ENCODE assay signal across 11 cellular contexts in genomic region chr3:63576826-63577225, GRCh38.
DNase-seq lines count a peak whose midpoint lies in the region; TF ChIP-seq lines count a peak whose summit lies in the region.
"Had no signal": no experiment of that assay in that cellular context is flagged by ENCODE, and none has a peak within 500 bp of the region (broad histone marks: within the 10 kb centered on the region; RNA-seq: fewer than 3 reads in every experiment).

No MANE protein-coding gene starts in this region.

- H3K4me3 ChIP-seq in colonic mucosa (no peak overlapping the region), mucosa of rectum (ENCODE audit: low read length in 2 of 2) (no peak overlapping the region), SJCRH30 (no peak overlapping the region)
- H3K4me3 ChIP-seq: gastroesophageal sphincter, psoas muscle had no signal

- H3K36me3 ChIP-seq in colonic mucosa (no peaks in the 10 kb centered on the region), mucosa of rectum (ENCODE audit: control insufficient read depth in 2 of 2, insufficient read depth in 2 of 2, low read length in 2 of 2) (no peaks in the 10 kb centered on the region), SJCRH30 (no peaks in the 10 kb centered on the region)
- H3K36me3 ChIP-seq: gastroesophageal sphincter had no signal

- intact Hi-C loops in colonic mucosa (cut with DNase I) = no loop called here

- TF ChIP-seq CTCF in colonic mucosa (IDR thresholded peaks at IDR 0.05) = no peak

- DNase-seq in ELF-1 (ENCODE audit: low read depth, low spot score) (peak; percentile 54), NCI-H1694 (lab: John Stamatoyannopoulos, UW) (peak; percentile 13), colonic mucosa (peak; percentile 34), SJCRH30 (no peak), foreskin melanocyte (no peak), GOT3 (lab: John Stamatoyannopoulos, UW) (no peak)
- no peak for DNase-seq in activated CD4-positive, CD25-positive, alpha-beta regulatory T cell treated with anti-CD3 and anti-CD28 coated beads, Interleukin-2, amount 50 U/mL, for 72 hours
- DNase-seq: aorta, psoas muscle had no signal

- H3K27me3 ChIP-seq in colonic mucosa = no peaks in the 10 kb centered on the region
- no peaks in the 10 kb centered on the region for H3K27me3 ChIP-seq in mucosa of rectum (ENCODE audit: control insufficient read depth in 2 of 2, insufficient read depth in 2 of 2, low read length in 2 of 2)
- H3K27me3 ChIP-seq in SJCRH30 = no peaks in the 10 kb centered on the region
- H3K27me3 ChIP-seq: gastroesophageal sphincter had no signal

- H3K9me3 ChIP-seq in colonic mucosa = no peaks in the 10 kb centered on the region
- no peaks in the 10 kb centered on the region for H3K9me3 ChIP-seq in mucosa of rectum (ENCODE audit: control insufficient read depth in 2 of 2, low read length in 2 of 2)
- H3K9me3 ChIP-seq in SJCRH30 (replicated peaks) = no peaks in the 10 kb centered on the region
- H3K9me3 ChIP-seq: gastroesophageal sphincter, psoas muscle had no signal

- H3K27ac ChIP-seq in colonic mucosa = peak overlapping the region; percentile 48
- peak overlapping the region; percentile 46 to 67 for H3K27ac ChIP-seq in mucosa of rectum (ENCODE audit: low read depth in 2 of 2, low read length in 2 of 2)
- H3K27ac ChIP-seq in SJCRH30 = no peak overlapping the region
- H3K27ac ChIP-seq: gastroesophageal sphincter, psoas muscle had no signal

- peak overlapping the region in 1 of 2 donors; percentile 19 for H3K9ac ChIP-seq in colonic mucosa (ENCODE audit: low read depth in 2 of 2, low read length in 2 of 2)
- H3K9ac ChIP-seq in mucosa of rectum (ENCODE audit: low read depth in 1 of 2, low read length in 2 of 2) = peak overlapping the region in 1 of 2 donors; percentile 29

- H3K4me1 ChIP-seq in colonic mucosa (peaks cover 6% of the 10 kb centered on the region), mucosa of rectum (ENCODE audit: control insufficient read depth in 2 of 2, insufficient read depth in 2 of 2, low read length in 2 of 2) (peaks cover 2 to 17% of the 10 kb centered on the region in 2 donors), SJCRH30 (no peaks in the 10 kb centered on the region)
- H3K4me1 ChIP-seq: gastroesophageal sphincter, psoas muscle had no signal

Comparison
In these comparisons a context has a peak if more than half of its experiments do, and no peak if none do; other contexts are left out.
1. DNase-seq: peak in ELF-1 (single experiment), NCI-H1694 (single experiment) and colonic mucosa (single experiment); none in SJCRH30 (0 of 2), activated CD4-positive, CD25-positive, alpha-beta regulatory T cell treated with anti-CD3 and anti-CD28 coated beads, Interleukin-2, amount 50 U/mL, for 72 hours (single experiment), foreskin melanocyte (single experiment) and GOT3 (single experiment).